Comparison of ENCODE assay signal across 8 cellular contexts in the genomic region with DNA sequence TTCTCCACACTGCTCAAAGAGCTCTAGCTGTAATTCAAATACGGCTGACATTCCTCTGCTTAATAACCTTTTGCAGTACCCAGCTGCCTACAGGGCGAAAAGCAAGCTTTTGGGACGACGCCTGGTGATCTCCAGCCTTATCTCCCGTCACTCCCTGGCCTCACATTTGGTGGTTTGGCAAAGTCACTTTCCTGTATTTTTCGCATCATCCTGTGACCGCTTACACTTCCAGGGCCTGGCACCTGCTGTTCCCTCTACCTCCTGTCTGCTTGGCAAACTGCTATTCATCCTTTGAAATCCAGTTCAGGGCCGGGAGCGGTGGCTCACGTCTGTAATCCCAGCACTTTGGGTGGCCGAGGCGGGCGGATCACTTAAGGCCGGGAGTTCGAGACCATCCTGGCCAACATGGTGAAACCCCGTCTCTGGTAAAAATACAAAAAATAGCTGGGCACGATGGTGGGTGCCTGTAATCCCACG. TPM values are rescaled to one million over a fixed set of nuclear protein-coding genes. Genes with fewer than 3 reads are reported as not detected.
DNase-seq lines count a peak whose midpoint lies in the region; ATAC-seq and TF ChIP-seq lines count a peak whose summit lies in the region.

No MANE protein-coding gene starts in this region.

- peak overlapping the region; percentile 95 for H3K27ac ChIP-seq in left ventricle myocardium inferior (replicated peaks)
- H3K27ac ChIP-seq in gastrocnemius medialis = peak overlapping the region; percentile 82 to 85 (median 84)

- H3K4me3 ChIP-seq in HFF-Myc (replicated peaks; ENCODE audit: low read depth, low read length) = peak overlapping the region; percentile 60
- H3K4me3 ChIP-seq in left ventricle myocardium inferior = peak overlapping the region; percentile 87
- H3K4me3 ChIP-seq in gastrocnemius medialis = peak overlapping the region; percentile 66 to 82 (median 81)

- peaks cover 34% of the 10 kb centered on the region for H3K4me1 ChIP-seq in left ventricle myocardium inferior
- H3K4me1 ChIP-seq in gastrocnemius medialis = peaks cover 0 to 6% of the 10 kb centered on the region in 2 donors

- peaks cover 15% of the 10 kb centered on the region for H3K27me3 Mint-ChIP-seq in activated CD4-positive, alpha-beta memory T cell treated with anti-CD3 and anti-CD28 coated beads, Interleukin-2, amount 10 ng/mL, durations not matched to agents 7 days and 5 days

- DNase-seq in HFF-Myc (ENCODE audit: extremely low read depth, low read depth) (no peak), left ventricle myocardium inferior (no peak), gastrocnemius medialis (peak; percentile 14 to 42), GM10266 (ENCODE audit: extremely low spot score) (no peak)
- DNase-seq in activated CD4-positive, alpha-beta memory T cell treated with anti-CD3 and anti-CD28 coated beads, Interleukin-2, amount 10 ng/mL, durations not matched to agents 7 days and 5 days = no peak
- DNase-seq in effector CD4-positive, alpha-beta T cell = no peak

- H3K36me3 Mint-ChIP-seq in activated CD4-positive, alpha-beta memory T cell treated with anti-CD3 and anti-CD28 coated beads, Interleukin-2, amount 10 ng/mL, durations not matched to agents 7 days and 5 days (ENCODE audit: low read depth) = no peaks in the 10 kb centered on the region

- intact Hi-C loops in left ventricle myocardium inferior (cut with micrococcal nuclease) (no loop called here), gastrocnemius medialis (cut with DNase I; ENCODE audit: low total_unique reads) (loop anchor here (5.0 kb wide), 3 partner anchors 250 to 380 kb away; a partner anchor contains a TSS)

- no peak for TF ChIP-seq POLR2A in gastrocnemius medialis (IDR thresholded peaks at IDR 0.05)
- TF ChIP-seq POLR2A in GM18505 (IDR thresholded peaks at IDR 0.05; ENCODE audit: borderline replicate concordance, extremely low read depth, insufficient read depth, insufficient read length) = no peak

- TF ChIP-seq CTCF in HFF-Myc (IDR thresholded peaks at IDR 0.05; ENCODE audit: low read depth, low read length, missing control alignments) (no peak), left ventricle myocardium inferior (IDR thresholded peaks at IDR 0.05; ENCODE audit: borderline replicate concordance) (no peak), gastrocnemius medialis (IDR thresholded peaks at IDR 0.05 in 4 of 5, conservative IDR thresholded peaks at IDR 0.05 in 1 of 5) (no peak), GM10266 (IDR thresholded peaks at IDR 0.05; ENCODE audit: control insufficient read depth, insufficient read depth, low read depth, missing control alignments) (no peak)

- H3K9me3 ChIP-seq in left ventricle myocardium inferior (replicated peaks) (no peaks in the 10 kb centered on the region), gastrocnemius medialis (no peaks in the 10 kb centered on the region)

- CTCF ChIA-PET in activated CD4-positive, alpha-beta memory T cell treated with anti-CD3 and anti-CD28 coated beads, Interleukin-2, amount 10 ng/mL, durations not matched to agents 7 days and 5 days (lab: Charles Lee) = interaction anchor here (0.6 to 4.7 kb wide), 4 partner anchors 9 to 145 kb away, joined by 3 to 21 read pairs (median 4); no protein-coding TSS in a partner anchor

- POLR2A ChIA-PET in activated CD4-positive, alpha-beta memory T cell treated with anti-CD3 and anti-CD28 coated beads, Interleukin-2, amount 10 ng/mL, durations not matched to agents 7 days and 5 days (lab: Charles Lee) = interaction anchor here (1.0 kb wide), 2 partner anchors 9 to 31 kb away, joined by 3 read pairs; no protein-coding TSS in a partner anchor

- H3K36me3 ChIP-seq in left ventricle myocardium inferior = no peaks in the 10 kb centered on the region
- H3K36me3 ChIP-seq in gastrocnemius medialis = no peaks in the 10 kb centered on the region

- H3K27ac Mint-ChIP-seq in activated CD4-positive, alpha-beta memory T cell treated with anti-CD3 and anti-CD28 coated beads, Interleukin-2, amount 10 ng/mL, durations not matched to agents 7 days and 5 days = peak overlapping the region; percentile 35

- peaks cover 34% of the 10 kb centered on the region for H3K27me3 ChIP-seq in left ventricle myocardium inferior (ENCODE audit: low read depth)
- peaks cover 12 to 20% (median 16%) of the 10 kb centered on the region in 3 donors for H3K27me3 ChIP-seq in gastrocnemius medialis

- in situ Hi-C loops in gastrocnemius medialis (cut with MboI; ENCODE audit: low sequenced_read_pairs in 4 of 4) = loop anchor here in 3 of 4 donors (10.0 to 25.0 kb wide), 4 partner anchors 67 to 370 kb away; a partner anchor contains a TSS

- peaks cover 19% of the 10 kb centered on the region for H3K4me1 Mint-ChIP-seq in activated CD4-positive, alpha-beta memory T cell treated with anti-CD3 and anti-CD28 coated beads, Interleukin-2, amount 10 ng/mL, durations not matched to agents 7 days and 5 days

- no peaks in the 10 kb centered on the region for H3K9me3 Mint-ChIP-seq in activated CD4-positive, alpha-beta memory T cell treated with anti-CD3 and anti-CD28 coated beads, Interleukin-2, amount 10 ng/mL, durations not matched to agents 7 days and 5 days

- ATAC-seq in gastrocnemius medialis (peak; percentile 29 to 58), GM18858 (IDR thresholded peaks at IDR 0.05; ENCODE audit: unreplicated experiment) (no peak), GM18505 (IDR thresholded peaks at IDR 0.05; ENCODE audit: unreplicated experiment) (no peak)

- H3K4me3 Mint-ChIP-seq in activated CD4-positive, alpha-beta memory T cell treated with anti-CD3 and anti-CD28 coated beads, Interleukin-2, amount 10 ng/mL, durations not matched to agents 7 days and 5 days = peak overlapping the region; percentile 70

RNA-seq across cellular contexts. Expression of a gene that starts 2.7 kb away (rescaled TPM):
- not detected for total RNA-seq in activated CD4-positive, alpha-beta memory T cell treated with anti-CD3 and anti-CD28 coated beads, Interleukin-2, amount 10 ng/mL, durations not matched to agents 7 days and 5 days
- not detected for total RNA-seq in left ventricle myocardium inferior
- total RNA-seq in gastrocnemius medialis = not detected

RNA-seq across cellular contexts. Expression of a gene that starts 12.0 kb away (rescaled TPM):
- under 1 TPM; 0.73 to 0.80 TPM for total RNA-seq in activated CD4-positive, alpha-beta memory T cell treated with anti-CD3 and anti-CD28 coated beads, Interleukin-2, amount 10 ng/mL, durations not matched to agents 7 days and 5 days
- total RNA-seq in left ventricle myocardium inferior (0.49 TPM), gastrocnemius medialis (1 to 10 TPM in 1 of 4 donors, under 1 TPM in 3; 0.53 to 1.1 (median 0.89) TPM)

Comparison
In these comparisons a context has a peak if more than half of its experiments do, and no peak if none do; other contexts are left out.
1. DNase-seq: peak in gastrocnemius medialis (2 of 2); none in HFF-Myc (single experiment), activated CD4-positive, alpha-beta memory T cell treated with anti-CD3 and anti-CD28 coated beads, Interleukin-2, amount 10 ng/mL, durations not matched to agents 7 days and 5 days (single experiment), left ventricle myocardium inferior (single experiment), effector CD4-positive, alpha-beta T cell (single experiment) and GM10266 (single experiment).
2. ATAC-seq: peak in gastrocnemius medialis (2 of 2); none in GM18858 (single experiment) and GM18505 (single experiment).
3. Peak in every context shown above with its lines, with median percentiles within 50 percentile points of each other: H3K4me3 ChIP-seq.